Comparison of ENCODE assay signal across 1 cellular context in genomic region chr10:102504179-102504975, GRCh38.
TF ChIP-seq lines count a peak whose summit lies in the region.

No MANE protein-coding gene starts in this region.

TF ChIP-seq in K562, 482 proteins besides CTCF, POLR2A, EP300 and RAD21 (continued from another document and continues in another):
- TF ChIP-seq MLLT1 (IDR thresholded peaks at IDR 0.05) (0 out of 4 replicates have a peak, but pooled peaks of 1 of the 2 experiments have one; percentile 45), ZNF280A (IDR thresholded peaks at IDR 0.05; ENCODE audit: low read depth, partially characterized antibody) (no peak), GABPA (tag; conservative IDR thresholded peaks at IDR 0.05; ENCODE audit: low read depth) (no peak), BRD9 (IDR thresholded peaks at IDR 0.05; ENCODE audit: low read depth, partially characterized antibody) (no peak), RBM15 (IDR thresholded peaks at IDR 0.05; ENCODE audit: insufficient read depth, low read length) (no peak), MTA2 (IDR thresholded peaks at IDR 0.05; ENCODE audit: low read depth) (peak; percentile 47; the same call in 1 of the 2 replicates), NFIC (IDR thresholded peaks at IDR 0.05) (peak; percentile 26; the same call in 1 of the 2 replicates), ZNF609 (CRISPR knock-in tag; IDR thresholded peaks at IDR 0.05; ENCODE audit: borderline replicate concordance) (no peak), U2AF1 (optimal IDR thresholded peaks at IDR 0.05; ENCODE audit: low read depth, low read length) (no peak), ZNF133 (CRISPR knock-in tag; IDR thresholded peaks at IDR 0.05) (no peak), ARID1B (IDR thresholded peaks at IDR 0.05) (0 out of 2 replicates have a peak, but pooled peaks have one; percentile 26), NUFIP1 (IDR thresholded peaks at IDR 0.05; ENCODE audit: partially characterized antibody) (no peak), POLR2B (IDR thresholded peaks at IDR 0.05; ENCODE audit: low read depth, partially characterized antibody) (no peak), TCF7L2 (IDR thresholded peaks at IDR 0.05; ENCODE audit: low read depth, low read length) (no peak), HDAC2 (IDR thresholded peaks at IDR 0.05) (peak; percentile 46; the same call in 1 of the 2 replicates), U2AF2 (optimal IDR thresholded peaks at IDR 0.05; ENCODE audit: low read depth, low read length) (no peak), C11orf30 (IDR thresholded peaks at IDR 0.05; ENCODE audit: low read depth) (peak; percentile 91), ZFP91 (CRISPR knock-in tag; IDR thresholded peaks at IDR 0.05) (no peak), SNIP1 (IDR thresholded peaks at IDR 0.05; ENCODE audit: low read depth) (no peak), CHD1 (IDR thresholded peaks at IDR 0.05; ENCODE audit: low read length) (peak; percentile 55), POLR2AphosphoS5 (IDR thresholded peaks at IDR 0.05; ENCODE audit: control insufficient read depth, insufficient read depth, low read depth, low read length) (no peak), HMG20B (CRISPR knock-in tag; IDR thresholded peaks at IDR 0.05) (no peak), SREBF2 (CRISPR knock-in tag; IDR thresholded peaks at IDR 0.05) (no peak), BRF1 (IDR thresholded peaks at IDR 0.05; ENCODE audit: borderline replicate concordance, extremely low read depth, insufficient read length) (no peak), ZNF316 (IDR thresholded peaks at IDR 0.05) (peak; percentile 94; the same call in 1 of the 2 replicates), PHF20 (IDR thresholded peaks at IDR 0.05; ENCODE audit: partially characterized antibody) (peak; percentile 50), NBN (IDR thresholded peaks at IDR 0.05; ENCODE audit: low read depth) (no peak), ELF2 (CRISPR knock-in tag; IDR thresholded peaks at IDR 0.05) (no peak), SETDB1 (IDR thresholded peaks at IDR 0.05; ENCODE audit: low read length) (no peak), ZNF197 (CRISPR knock-in tag; IDR thresholded peaks at IDR 0.05; ENCODE audit: low read depth) (no peak), ARID4B (CRISPR knock-in tag; IDR thresholded peaks at IDR 0.05) (no peak; the same call in 1 of the 2 replicates), HDAC8 (tag; IDR thresholded peaks at IDR 0.05) (no peak), AFF4 (CRISPR knock-in tag; IDR thresholded peaks at IDR 0.05) (no peak), NCOR1 (IDR thresholded peaks at IDR 0.05) (no peak), ZNF398 (CRISPR knock-in tag; IDR thresholded peaks at IDR 0.05) (no peak), ID3 (CRISPR knock-in tag; IDR thresholded peaks at IDR 0.05) (no peak), ID3 (tag; IDR thresholded peaks at IDR 0.05) (no peak)
